In the genomic region with DNA sequence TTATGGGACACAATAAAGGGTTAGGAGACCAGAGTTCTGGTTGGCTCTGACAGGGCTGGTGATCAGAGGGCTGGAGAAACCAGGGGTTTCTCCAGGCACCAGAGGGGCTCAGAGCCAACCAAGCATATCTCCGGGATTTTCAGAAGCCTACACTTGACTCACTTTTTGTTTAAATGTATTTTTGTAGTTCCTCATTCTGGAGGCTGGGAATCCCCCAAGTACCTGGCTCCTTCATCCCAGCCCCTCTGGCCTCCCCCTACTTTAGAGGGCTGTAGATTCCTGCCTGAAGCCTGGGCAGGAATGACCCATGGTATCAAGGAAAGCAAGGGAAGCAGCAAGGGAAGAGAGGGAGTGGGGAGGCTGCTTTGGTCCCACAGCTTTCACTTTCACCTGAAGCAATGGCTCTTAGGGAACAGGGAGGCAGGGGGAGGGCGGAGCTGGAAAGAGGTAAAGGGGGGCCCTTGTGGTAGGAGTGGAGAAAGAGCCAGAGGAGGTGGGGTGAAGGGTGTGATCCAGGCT, we compare ENCODE assay signal across 8 cellular contexts.
DNase-seq lines count a peak whose midpoint lies in the region; ATAC-seq and TF ChIP-seq lines count a peak whose summit lies in the region.

No MANE protein-coding gene starts in this region.

- H3K4me3 ChIP-seq in DOHH2 (ENCODE audit: low read length) (peak overlapping the region; percentile 82), mucosa of stomach (ENCODE audit: low read length) (peak overlapping the region; percentile 17)

- no peaks in the 10 kb centered on the region for H3F3A ChIP-seq in DOHH2 (ENCODE audit: control insufficient read depth, insufficient read depth)

- H3K9ac ChIP-seq in mucosa of stomach (ENCODE audit: low read length): peak overlapping the region; percentile 58

- H3K9me3 ChIP-seq in DOHH2 (ENCODE audit: control insufficient read depth, insufficient read depth, low read length) (no peaks in the 10 kb centered on the region), mucosa of stomach (ENCODE audit: control insufficient read depth, low read length) (no peaks in the 10 kb centered on the region)

- H4K20me1 ChIP-seq in DOHH2 (ENCODE audit: control insufficient read depth, insufficient read depth, low read depth, low read length): peaks cover 4% of the 10 kb centered on the region; the same call in 1 of the 2 replicates

- peak overlapping the region; percentile 96 for H3K4me2 ChIP-seq in DOHH2 (ENCODE audit: low read length)

- TF ChIP-seq CTCF in DOHH2 (IDR thresholded peaks at IDR 0.05; ENCODE audit: low read depth, low read length, poor library complexity, severe bottlenecking): no peak
- no peak for TF ChIP-seq CTCF in RWPE1 (conservative IDR thresholded peaks at IDR 0.05; ENCODE audit: low read depth)

- H3K27ac ChIP-seq in DOHH2 (ENCODE audit: low read depth, low read length): peak overlapping the region; percentile 78
- peak overlapping the region; percentile 66 for H3K27ac ChIP-seq in RWPE1

- H3K27me3 ChIP-seq in DOHH2 (ENCODE audit: control insufficient read depth, low read length): peaks cover 10% of the 10 kb centered on the region
- peaks cover 4% of the 10 kb centered on the region for H3K27me3 ChIP-seq in mucosa of stomach (ENCODE audit: control insufficient read depth, insufficient read depth, low read length)

- POLR2A ChIA-PET in RWPE1 (lab: Yijun Ruan, JAX; ENCODE audit: low non-redundant PET): no interaction called here

- H3K4me1 ChIP-seq in DOHH2 (ENCODE audit: control insufficient read depth, low read length) (peaks cover 37% of the 10 kb centered on the region), mucosa of stomach (ENCODE audit: control insufficient read depth, insufficient read depth, low read length) (peaks cover 15% of the 10 kb centered on the region)

- ATAC-seq in GM21390 (IDR thresholded peaks at IDR 0.05; ENCODE audit: unreplicated experiment) (peak; percentile 33), HG03520 (IDR thresholded peaks at IDR 0.05; ENCODE audit: unreplicated experiment) (no peak)

- peaks cover 25% of the 10 kb centered on the region for H3K79me2 ChIP-seq in DOHH2 (ENCODE audit: control insufficient read depth, low read length)

- CTCF ChIA-PET in RWPE1 (lab: Yijun Ruan, JAX): interaction anchor here (0.8 to 2.4 kb wide), 5 partner anchors 9 to 230 kb away, joined by 3 to 8 read pairs (median 7); no protein-coding TSS in a partner anchor

- peak; percentile 50 for DNase-seq in RWPE1 (ENCODE audit: low spot score)
- no peak for DNase-seq in NCI-H2029 treated with DMSO at 0.1 percent for 48 hours (lab: John Stamatoyannopoulos, UW)
- DNase-seq in NOMO-1 (lab: John Stamatoyannopoulos, UW; ENCODE audit: unreplicated experiment in 2 of 2): no peak
- DNase-seq in cortex of kidney (lab: John Stamatoyannopoulos, UW): no peak

- H3K36me3 ChIP-seq in DOHH2 (ENCODE audit: control insufficient read depth, low read length): peaks cover 29% of the 10 kb centered on the region
- no peaks in the 10 kb centered on the region for H3K36me3 ChIP-seq in mucosa of stomach (ENCODE audit: control insufficient read depth, insufficient read depth, low read length)

- no peaks in the 10 kb centered on the region for H3K9me2 ChIP-seq in DOHH2 (replicated peaks; ENCODE audit: control insufficient read depth, low read length)
